22 cellular contexts compared by ENCODE assay signal in genomic region chr16:83717308-83717707, GRCh38.
A peak's percentile ranks its signal among the peaks of the same experiment; 100 is the strongest.
DNase-seq lines count a peak whose midpoint lies in the region; ATAC-seq and TF ChIP-seq lines count a peak whose summit lies in the region.
"Had no signal": no experiment of that assay in that cellular context is flagged by ENCODE, and none has a peak within 500 bp of the region (broad histone marks: within the 10 kb centered on the region; RNA-seq: fewer than 3 reads in every experiment).

No MANE protein-coding gene starts in this region.

- H3K9me3 ChIP-seq in Karpas-422 (ENCODE audit: low read length) (no peaks in the 10 kb centered on the region), mesodermal cell (ENCODE audit: control insufficient read depth, low read length) (no peaks in the 10 kb centered on the region), T-helper 17 cell (ENCODE audit: control insufficient read depth, low read length, poor library complexity, severe bottlenecking) (no peaks in the 10 kb centered on the region)
- H3K9me3 ChIP-seq: BLaER1, left ventricle myocardium inferior, pancreas had no signal

- H3K36me3 ChIP-seq in Karpas-422 (ENCODE audit: insufficient read depth, low read length) (no peaks in the 10 kb centered on the region), mesodermal cell (ENCODE audit: control insufficient read depth, insufficient read depth, low read length) (no peaks in the 10 kb centered on the region)
- H3K36me3 ChIP-seq: BLaER1, cardiac muscle cell, left ventricle myocardium inferior, pancreas had no signal

- no peaks in the 10 kb centered on the region for H3K36me3 Mint-ChIP-seq in T-helper 17 cell (ENCODE audit: low read depth)
- H3K36me3 Mint-ChIP-seq: stimulated activated naive B cell treated with anti-CD40 and anti-IgM and Interleukin-4, amounts not matched to agents 10 μg/mL and 1 μg/mL and 100 μg/mL, for 72 hours had no signal

- no peak overlapping the region for H3K27ac Mint-ChIP-seq in T-helper 17 cell
- H3K27ac Mint-ChIP-seq: activated naive CD8-positive, alpha-beta T cell treated with anti-CD3 and anti-CD28 coated beads, Interleukin-2, amount 50 U/mL, for 24 hours; activated T-helper 1 cell treated with anti-CD3 and anti-CD28 coated beads, Interleukin-12 subunit alpha, Interleukin-12 subunit beta, Interleukin-2, Interleukin-4 antibody, amounts not matched to agents 30 ng/mL and 10 ng/mL and 1 ng/mL, durations not matched to agents 14 hours and 24 hours and 36 hours; stimulated activated naive B cell treated with anti-CD40 and anti-IgM and Interleukin-4, amounts not matched to agents 10 μg/mL and 1 μg/mL and 100 μg/mL, for 72 hours had no signal

- no peak overlapping the region for H3K9ac ChIP-seq in Karpas-422 (ENCODE audit: low read length)
- H3K9ac ChIP-seq: BLaER1 had no signal

- H3K27ac ChIP-seq in Karpas-422 (ENCODE audit: low read length) (no peak overlapping the region), caudate nucleus (ENCODE audit: low read depth, low read length) (peak overlapping the region; percentile 67), mesodermal cell (ENCODE audit: low read depth, low read length, severe bottlenecking) (peak overlapping the region; percentile 89)
- H3K27ac ChIP-seq: BLaER1, cardiac muscle cell, HL-60, left ventricle myocardium inferior, pancreas had no signal

- H3K4me3 ChIP-seq in Karpas-422 (ENCODE audit: low read length) (no peak overlapping the region), mesodermal cell (ENCODE audit: extremely low read depth, insufficient read depth, low read length, poor library complexity, severe bottlenecking) (no peak overlapping the region)
- H3K4me3 ChIP-seq: BLaER1, cardiac muscle cell, left ventricle myocardium inferior, pancreas had no signal

- no peak overlapping the region for H2AFZ ChIP-seq in Karpas-422 (ENCODE audit: low read length)

- H3K4me1 Mint-ChIP-seq in T-helper 17 cell, result no peaks in the 10 kb centered on the region
- H3K4me1 Mint-ChIP-seq: activated naive CD8-positive, alpha-beta T cell treated with anti-CD3 and anti-CD28 coated beads, Interleukin-2, amount 50 U/mL, for 24 hours; stimulated activated naive B cell treated with anti-CD40 and anti-IgM and Interleukin-4, amounts not matched to agents 10 μg/mL and 1 μg/mL and 100 μg/mL, for 72 hours had no signal

- H3K4me2 ChIP-seq in Karpas-422 (ENCODE audit: low read depth, low read length, poor library complexity, severe bottlenecking), result no peak overlapping the region
- H3K4me2 ChIP-seq: BLaER1 had no signal

- no peaks in the 10 kb centered on the region for H4K20me1 ChIP-seq in Karpas-422 (ENCODE audit: insufficient read depth, low read depth, low read length)
- H4K20me1 ChIP-seq: BLaER1 had no signal

- TF ChIP-seq CTCF in GM12872 (IDR thresholded peaks at IDR 0.05; ENCODE audit: insufficient read depth, low read depth, low read length), result peak; percentile 34; the same call in 1 of the 3 replicates

- H3K4me1 ChIP-seq in Karpas-422 (ENCODE audit: low read length) (no peaks in the 10 kb centered on the region), mesodermal cell (ENCODE audit: control insufficient read depth, insufficient read depth, low read length, poor library complexity, severe bottlenecking) (peaks cover 21% of the 10 kb centered on the region)
- H3K4me1 ChIP-seq: BLaER1, pancreas had no signal

- no peak for ATAC-seq in GM21360 (IDR thresholded peaks at IDR 0.05; ENCODE audit: unreplicated experiment)
- no peak for ATAC-seq in T-helper 17 cell
- ATAC-seq: activated naive CD8-positive, alpha-beta T cell treated with anti-CD3 and anti-CD28 coated beads, Interleukin-2, amount 50 U/mL, for 24 hours; Panc1; pancreas; stimulated activated naive B cell treated with anti-CD40 and anti-IgM and Interleukin-4, amounts not matched to agents 10 μg/mL and 1 μg/mL and 100 μg/mL, for 72 hours had no signal

- no peaks in the 10 kb centered on the region for H3K9me2 ChIP-seq in Karpas-422 (replicated peaks; ENCODE audit: insufficient read depth, low read length)

- H3K27me3 ChIP-seq in Karpas-422 (ENCODE audit: low read length), result no peaks in the 10 kb centered on the region; the same call in 1 of the 2 replicates
- H3K27me3 ChIP-seq: BLaER1, cardiac muscle cell, pancreas had no signal

- no peaks in the 10 kb centered on the region for H3K79me2 ChIP-seq in Karpas-422 (ENCODE audit: low read length)

- 54 to 66% methylated on average over 3 of the region's 7 CpGs for WGBS in mesodermal cell (ENCODE audit: insufficient coverage in 2 of 2), 2 experiments

- peaks cover 5% of the 10 kb centered on the region for H3K27me3 Mint-ChIP-seq in T-helper 17 cell
- H3K27me3 Mint-ChIP-seq: activated naive CD8-positive, alpha-beta T cell treated with anti-CD3 and anti-CD28 coated beads, Interleukin-2, amount 50 U/mL, for 24 hours had no signal

- DNase-seq in Karpas-422, result peak; percentile 57
- no peak for DNase-seq in caudate nucleus (lab: John Stamatoyannopoulos, UW)
- DNase-seq in globus pallidus (ENCODE audit: low spot score), result no peak
- DNase-seq in stimulated activated CD4-positive, alpha-beta T cell treated with anti-CD3 and anti-CD28 coated beads, Interleukin-2, amount 100 ng/mL, for 48 hours, result no peak
- DNase-seq in T-helper 17 cell, result no peak
- DNase-seq: activated naive CD8-positive, alpha-beta T cell treated with anti-CD3 and anti-CD28 coated beads, Interleukin-2, amount 50 U/mL, for 24 hours; effector memory CD4-positive, alpha-beta T cell; Kasumi-1; left ventricle myocardium inferior; NCI-H1694 treated with DMSO at 0.1 percent for 48 hours; NCI-H69; pancreas; stimulated activated naive B cell treated with anti-CD40 and anti-IgM and Interleukin-4, amounts not matched to agents 10 μg/mL and 1 μg/mL and 100 μg/mL, for 72 hours; trophoblast cell had no signal

- H3K4me3 Mint-ChIP-seq in T-helper 17 cell, result no peak overlapping the region
- H3K4me3 Mint-ChIP-seq: activated naive CD8-positive, alpha-beta T cell treated with anti-CD3 and anti-CD28 coated beads, Interleukin-2, amount 50 U/mL, for 24 hours; activated T-helper 1 cell treated with anti-CD3 and anti-CD28 coated beads, Interleukin-12 subunit alpha, Interleukin-12 subunit beta, Interleukin-2, Interleukin-4 antibody, amounts not matched to agents 30 ng/mL and 10 ng/mL and 1 ng/mL, durations not matched to agents 14 hours and 24 hours and 36 hours; stimulated activated naive B cell treated with anti-CD40 and anti-IgM and Interleukin-4, amounts not matched to agents 10 μg/mL and 1 μg/mL and 100 μg/mL, for 72 hours had no signal
